Comparison of ENCODE assay signal across 24 cellular contexts in genomic region chr1:231549733-231550447, GRCh38.
"Had no signal": no experiment of that assay in that cellular context is flagged by ENCODE, and none has a peak within 500 bp of the region (broad histone marks: within the 10 kb centered on the region; RNA-seq: fewer than 3 reads in every experiment).

No MANE protein-coding gene starts in this region.

- H3K4me3 Mint-ChIP-seq: activated CD4-positive, alpha-beta T cell treated with anti-CD3 and anti-CD28 coated beads for 36 hours; activated CD8-positive, alpha-beta memory T cell treated with anti-CD3 and anti-CD28 coated beads, Interleukin-2, amount 10 ng/mL, durations not matched to agents 7 days and 5 days; activated CD8-positive, alpha-beta T cell treated with anti-CD3 and anti-CD28 coated beads, Interleukin-2, amount 10 ng/mL, durations not matched to agents 7 days and 5 days; activated naive CD4-positive, alpha-beta T cell treated with anti-CD3 and anti-CD28 coated beads, Interleukin-2, amount 50 U/mL, for 24 hours; activated naive CD8-positive, alpha-beta T cell treated with anti-CD3 and anti-CD28 coated beads, Interleukin-2, amount 50 U/mL, for 24 hours; central memory CD8-positive, alpha-beta T cell; natural killer cell treated with Interleukin-12 subunit alpha and Interleukin-12 subunit beta and Interleukin-15 and Interleukin-18, amount 100 ng/mL, for 72 hours had no signal

- H3K36me3 Mint-ChIP-seq: natural killer cell treated with Interleukin-12 subunit alpha and Interleukin-12 subunit beta and Interleukin-15 and Interleukin-18, amount 100 ng/mL, for 72 hours had no signal

- ATAC-seq: activated CD8-positive, alpha-beta memory T cell treated with anti-CD3 and anti-CD28 coated beads, Interleukin-2, amount 10 ng/mL, durations not matched to agents 7 days and 5 days; activated naive CD8-positive, alpha-beta T cell treated with anti-CD3 and anti-CD28 coated beads, Interleukin-2, amount 50 U/mL, for 24 hours; left lung; lower lobe of right lung; natural killer cell treated with Interleukin-12 subunit alpha and Interleukin-12 subunit beta and Interleukin-15 and Interleukin-18, amount 100 ng/mL, for 72 hours; sciatic nerve; stimulated activated naive CD8-positive, alpha-beta T cell treated with anti-CD3 and anti-CD28 coated beads, Interleukin-15, Interleukin-2, amounts not matched to agents 100 U/mL and 50 U/mL, for 24 hours had no signal

- H3K27ac ChIP-seq: epithelial cell of prostate, left lung, lower lobe of right lung, testis, transverse colon had no signal

- DNase-seq: activated CD4-positive, CD25-positive, alpha-beta regulatory T cell; activated CD8-positive, alpha-beta memory T cell treated with anti-CD3 and anti-CD28 coated beads, Interleukin-2, amount 10 ng/mL, durations not matched to agents 7 days and 5 days; activated naive CD8-positive, alpha-beta T cell treated with anti-CD3 and anti-CD28 coated beads, Interleukin-2, amount 50 U/mL, for 24 hours; activated T-cell treated with anti-CD3 and anti-CD28 coated beads, Interleukin-2, amount 50 U/mL, for 48 hours; amygdala; effector CD8-positive, alpha-beta T cell; left lung; lower lobe of right lung; stimulated activated CD4-positive, alpha-beta T cell treated with anti-CD3 and anti-CD28 coated beads, Interleukin-12 subunit alpha, Interleukin-12 subunit beta, amount 100 ng/mL, for 4 hours; stimulated activated naive CD8-positive, alpha-beta T cell treated with anti-CD3 and anti-CD28 coated beads, Interleukin-15, Interleukin-2, amounts not matched to agents 100 U/mL and 50 U/mL, for 24 hours; testis; transverse colon had no signal

- H3K27me3 ChIP-seq: left lung, testis, transverse colon had no signal

- H3K36me3 ChIP-seq: transverse colon had no signal

- H3K27me3 Mint-ChIP-seq: activated CD4-positive, alpha-beta T cell treated with anti-CD3 and anti-CD28 coated beads for 36 hours; activated CD8-positive, alpha-beta memory T cell treated with anti-CD3 and anti-CD28 coated beads, Interleukin-2, amount 10 ng/mL, durations not matched to agents 7 days and 5 days; activated naive CD4-positive, alpha-beta T cell treated with anti-CD3 and anti-CD28 coated beads, Interleukin-2, amount 50 U/mL, for 24 hours; activated naive CD8-positive, alpha-beta T cell treated with anti-CD3 and anti-CD28 coated beads, Interleukin-2, amount 50 U/mL, for 24 hours; central memory CD8-positive, alpha-beta T cell; natural killer cell treated with Interleukin-12 subunit alpha and Interleukin-12 subunit beta and Interleukin-15 and Interleukin-18, amount 100 ng/mL, for 72 hours had no signal

- H3K27ac Mint-ChIP-seq: activated CD4-positive, alpha-beta T cell treated with anti-CD3 and anti-CD28 coated beads for 36 hours; activated CD8-positive, alpha-beta memory T cell treated with anti-CD3 and anti-CD28 coated beads, Interleukin-2, amount 10 ng/mL, durations not matched to agents 7 days and 5 days; activated CD8-positive, alpha-beta T cell treated with anti-CD3 and anti-CD28 coated beads, Interleukin-2, amount 10 ng/mL, durations not matched to agents 7 days and 5 days; activated naive CD4-positive, alpha-beta T cell treated with anti-CD3 and anti-CD28 coated beads, Interleukin-2, amount 50 U/mL, for 24 hours; activated naive CD8-positive, alpha-beta T cell treated with anti-CD3 and anti-CD28 coated beads, Interleukin-2, amount 50 U/mL, for 24 hours; activated T-helper 2 cell treated with anti-CD3 and anti-CD28 coated beads, Interferon-gamma antibody, Interleukin-2, Interleukin-4, amounts not matched to agents 10 μg/mL and 5 μg/mL and 100 μg/mL, durations not matched to agents 14 hours and 24 hours and 36 hours had no signal

- H3K9me3 Mint-ChIP-seq: activated naive CD4-positive, alpha-beta T cell treated with anti-CD3 and anti-CD28 coated beads, Interleukin-2, amount 50 U/mL, for 24 hours; activated naive CD8-positive, alpha-beta T cell treated with anti-CD3 and anti-CD28 coated beads, Interleukin-2, amount 50 U/mL, for 24 hours; activated T-helper 2 cell treated with anti-CD3 and anti-CD28 coated beads, Interferon-gamma antibody, Interleukin-2, Interleukin-4, amounts not matched to agents 10 μg/mL and 5 μg/mL and 100 μg/mL, durations not matched to agents 14 hours and 24 hours and 36 hours; central memory CD8-positive, alpha-beta T cell; natural killer cell treated with Interleukin-12 subunit alpha and Interleukin-12 subunit beta and Interleukin-15 and Interleukin-18, amount 100 ng/mL, for 72 hours had no signal

- H3K9me3 ChIP-seq: left lung, lower lobe of right lung, testis, transverse colon had no signal

- FAIRE-seq: colon, endometrium, islet of Langerhans had no signal

- H3K4me3 ChIP-seq: left lung, lower lobe of right lung, skin epidermis, testis, transverse colon had no signal
